19 cellular contexts compared by ENCODE assay signal in genomic region chr17:59223813-59224212, GRCh38. TPM values are rescaled to one million over a fixed set of nuclear protein-coding genes. Genes with fewer than 3 reads are reported as not detected.
DNase-seq lines count a peak whose midpoint lies in the region; ATAC-seq and TF ChIP-seq lines count a peak whose summit lies in the region.
"Had no signal": no experiment of that assay in that cellular context is flagged by ENCODE, and none has a peak within 500 bp of the region (broad histone marks: within the 10 kb centered on the region; RNA-seq: fewer than 3 reads in every experiment).

No MANE protein-coding gene starts in this region.

- TF ChIP-seq EP300 in neural cell (conservative IDR thresholded peaks at IDR 0.05; ENCODE audit: poor library complexity, severe bottlenecking), result no peak

- dilution Hi-C loops in IMR-90 (cut with HindIII; ENCODE audit: low sequenced_read_pairs, unreplicated experiment), result no loop called here

- H3K9me2 ChIP-seq in neural cell (ENCODE audit: insufficient read depth, low read length), result no peaks in the 10 kb centered on the region

- H3K4ac ChIP-seq in IMR-90 (ENCODE audit: low read depth, low read length), result no peak overlapping the region

- no peak overlapping the region for H2AFZ ChIP-seq in IMR-90 (replicated peaks; ENCODE audit: low read length, poor library complexity)
- no peak overlapping the region for H2AFZ ChIP-seq in neural cell (ENCODE audit: low read depth, low read length)

- intact Hi-C loops in IMR-90 (cut with micrococcal nuclease), result loop anchor here (5.0 kb wide), 1 partner anchor 218 kb away; no protein-coding TSS in a partner anchor

- no peak overlapping the region for H2BK20ac ChIP-seq in IMR-90 (ENCODE audit: low read depth, low read length)

- no peak overlapping the region for H2AK9ac ChIP-seq in IMR-90 (replicated peaks; ENCODE audit: low read depth, low read length, poor library complexity)

- H4K5ac ChIP-seq in IMR-90 (ENCODE audit: low read depth, low read length), result no peak overlapping the region

- peaks cover 2% of the 10 kb centered on the region for H3K36me3 Mint-ChIP-seq in osteocyte (ENCODE audit: unreplicated experiment)

- no peak overlapping the region for H4K91ac ChIP-seq in IMR-90 (ENCODE audit: insufficient read depth, low read depth, low read length)

- H2AK5ac ChIP-seq in IMR-90 (ENCODE audit: low read depth, low read length), result no peak overlapping the region

- H3K27me3 ChIP-seq in IMR-90 (ENCODE audit: control insufficient read depth, insufficient read depth, low read length) (no peaks in the 10 kb centered on the region), neural cell (ENCODE audit: insufficient read depth, low read depth, low read length) (no peaks in the 10 kb centered on the region)
- H3K27me3 ChIP-seq: BLaER1 treated with 17β-estradiol and CSF1 and Interleukin-3, amounts not matched to agents 10 nM and 100 nM had no signal

- no peaks in the 10 kb centered on the region for H3K9me1 ChIP-seq in IMR-90 (ENCODE audit: insufficient read depth, low read length)

- H3K9me3 Mint-ChIP-seq in osteocyte (ENCODE audit: unreplicated experiment), result no peaks in the 10 kb centered on the region
- H3K9me3 Mint-ChIP-seq: CD4-positive, alpha-beta T cell; CD8-positive, alpha-beta T cell had no signal

- H3F3A ChIP-seq in neural cell (ENCODE audit: insufficient read depth, low read length, poor library complexity, severe bottlenecking), result peaks cover 10% of the 10 kb centered on the region

- H3K4me1 Mint-ChIP-seq in osteocyte (ENCODE audit: unreplicated experiment), result peaks cover 10% of the 10 kb centered on the region

- H3K79me2 ChIP-seq in neural cell (replicated peaks; ENCODE audit: insufficient read depth, low read length), result peaks cover 40% of the 10 kb centered on the region

- no TSS peak for BruUV-seq in IMR-90 (replicated peaks; lab: Mats Ljungman, UMichigan)

- H3K23ac ChIP-seq in IMR-90 (ENCODE audit: low read depth, low read length), result no peak overlapping the region

- H3K9me3 ChIP-seq in IMR-90 (ENCODE audit: control insufficient read depth, insufficient read depth, low read length) (no peaks in the 10 kb centered on the region), neural cell (ENCODE audit: low read length) (no peaks in the 10 kb centered on the region)
- H3K9me3 ChIP-seq: A549; BLaER1 treated with 17β-estradiol and CSF1 and Interleukin-3, amounts not matched to agents 10 nM and 100 nM; Caco-2 had no signal

- no peaks in the 10 kb centered on the region for H3K79me1 ChIP-seq in IMR-90 (ENCODE audit: low read depth in 1 of 2, low read length in 2 of 2)

- POLR2A ChIA-PET in IMR-90 (lab: Charles Lee; ENCODE audit: unreplicated experiment), result no interaction called here

- H3K4me2 ChIP-seq in IMR-90 (ENCODE audit: low read depth, low read length) (no peak overlapping the region), neural cell (ENCODE audit: low read length) (no peak overlapping the region)
- H3K4me2 ChIP-seq: A549; BLaER1 treated with 17β-estradiol and CSF1 and Interleukin-3, amounts not matched to agents 10 nM and 100 nM had no signal

- no peak overlapping the region for H3K18ac ChIP-seq in IMR-90 (ENCODE audit: low read depth, low read length)

- no peak for TF ChIP-seq RAD21 in IMR-90 (IDR thresholded peaks at IDR 0.05; ENCODE audit: low read length)
- TF ChIP-seq RAD21 in neural cell (conservative IDR thresholded peaks at IDR 0.05), result no peak

- no peaks in the 10 kb centered on the region for H3K4me1 ChIP-seq in IMR-90 (ENCODE audit: control insufficient read depth, insufficient read depth, low read length)
- H3K4me1 ChIP-seq: Caco-2 had no signal

- CTCF ChIA-PET in IMR-90 (lab: Yijun Ruan, JAX), result interaction anchor here (0.6 kb wide), 1 partner anchor 17 kb away, joined by 3 read pairs; no protein-coding TSS in a partner anchor

- TF ChIP-seq CTCF in IMR-90 (conservative IDR thresholded peaks at IDR 0.05; ENCODE audit: low read depth, low read length) (no peak), neural cell (IDR thresholded peaks at IDR 0.05; ENCODE audit: poor library complexity, severe bottlenecking) (no peak), osteocyte (IDR thresholded peaks at IDR 0.05) (no peak)

- no peak overlapping the region for H2BK5ac ChIP-seq in IMR-90 (ENCODE audit: low read depth, low read length, poor library complexity, severe bottlenecking)

- H3K9ac ChIP-seq in IMR-90 (ENCODE audit: low read depth, low read length) (no peak overlapping the region), neural cell (ENCODE audit: low read length) (no peak overlapping the region)
- H3K9ac ChIP-seq: BLaER1 treated with 17β-estradiol and CSF1 and Interleukin-3, amounts not matched to agents 10 nM and 100 nM had no signal

- no peak for ATAC-seq in IMR-90 (ENCODE audit: low read depth)
- ATAC-seq: A549; CD8-positive, alpha-beta T cell had no signal

- H3K4me3 Mint-ChIP-seq in osteocyte (ENCODE audit: unreplicated experiment), result no peak overlapping the region
- H3K4me3 Mint-ChIP-seq: B cell; CD8-positive, alpha-beta T cell had no signal

- H3K27ac ChIP-seq in IMR-90 (ENCODE audit: insufficient read depth, low read length) (no peak overlapping the region), neural cell (ENCODE audit: low read length) (no peak overlapping the region)
- H3K27ac ChIP-seq: 22Rv1; A549; BLaER1 treated with 17β-estradiol and CSF1 and Interleukin-3, amounts not matched to agents 10 nM and 100 nM; C4-2B had no signal

- no peak overlapping the region for H2BK120ac ChIP-seq in IMR-90 (ENCODE audit: low read depth, low read length)

- H3K56ac ChIP-seq in IMR-90 (ENCODE audit: extremely low read depth, insufficient read depth, low read length), result no peak overlapping the region

- peak; percentile 40 for DNase-seq in NCI-H2171 treated with DMSO at 0.1 percent for 48 hours (lab: John Stamatoyannopoulos, UW)
- DNase-seq in NCI-H2171 (lab: John Stamatoyannopoulos, UW), result no peak
- DNase-seq in IMR-90, result no peak
- DNase-seq in osteocyte (ENCODE audit: extremely low spot score, unreplicated experiment), result peak; percentile 68
- no peak for DNase-seq in activated naive CD4-positive, alpha-beta T cell (lab: John Stamatoyannopoulos, UW)
- DNase-seq in activated CD4-positive, alpha-beta T cell treated with anti-CD3 and anti-CD28 coated beads, Interleukin-2, amount 50 U/mL, for 48 hours, result no peak
- DNase-seq: AML-193; Caco-2; Calu3; CD4-positive, alpha-beta T cell; CD8-positive, alpha-beta T cell; DMS79 treated with DMSO at 0.1 percent for 48 hours; GF-D8 had no signal

- in situ Hi-C loops in IMR-90 (cut with MboI; ENCODE audit: low sequenced_read_pairs), result no loop called here

- H4K20me1 ChIP-seq in IMR-90 (ENCODE audit: insufficient read depth, low read length), result no peaks in the 10 kb centered on the region
- no peaks in the 10 kb centered on the region for H4K20me1 ChIP-seq in neural cell (ENCODE audit: insufficient read depth)
- H4K20me1 ChIP-seq: BLaER1 treated with 17β-estradiol and CSF1 and Interleukin-3, amounts not matched to agents 10 nM and 100 nM had no signal

- H3K4me3 ChIP-seq in IMR-90 (ENCODE audit: insufficient read depth, low read depth, low read length) (no peak overlapping the region), neural cell (ENCODE audit: low read length) (peak overlapping the region; percentile 50)
- H3K4me3 ChIP-seq: A549; BLaER1 treated with 17β-estradiol and CSF1 and Interleukin-3, amounts not matched to agents 10 nM and 100 nM had no signal

- H3K36me3 ChIP-seq in IMR-90 (ENCODE audit: control insufficient read depth, insufficient read depth, low read length) (no peaks in the 10 kb centered on the region), neural cell (ENCODE audit: insufficient read depth, low read length) (no peaks in the 10 kb centered on the region)
- H3K36me3 ChIP-seq: BLaER1 treated with 17β-estradiol and CSF1 and Interleukin-3, amounts not matched to agents 10 nM and 100 nM had no signal

- no peaks in the 10 kb centered on the region for H3K27me3 Mint-ChIP-seq in osteocyte (ENCODE audit: unreplicated experiment)
- H3K27me3 Mint-ChIP-seq: B cell; CD4-positive, alpha-beta T cell had no signal

- no peak overlapping the region for H2BK15ac ChIP-seq in IMR-90 (ENCODE audit: low read depth, low read length)

- TF ChIP-seq POLR2A in IMR-90 (IDR thresholded peaks at IDR 0.05; ENCODE audit: low read depth, low read length), result no peak

- no peak overlapping the region for H3K14ac ChIP-seq in IMR-90 (replicated peaks; ENCODE audit: low read depth, low read length)

- no peak overlapping the region for H3K27ac Mint-ChIP-seq in osteocyte (ENCODE audit: unreplicated experiment)
- H3K27ac Mint-ChIP-seq: B cell; CD4-positive, alpha-beta T cell; CD8-positive, alpha-beta T cell had no signal

- H4K8ac ChIP-seq in IMR-90 (ENCODE audit: low read depth in 2 of 2, low read length in 2 of 2), result no peak overlapping the region

- WGBS in IMR-90 (ENCODE audit: extremely low coverage in 2 of 2, insufficient read length in 1 of 2), 2 experiments, result 100% methylated on average over 1 of the region's 7 CpGs; no CpG with 5 or more reads in 1 of the 2 experiments

TF ChIP-seq in IMR-90, 13 proteins besides CTCF, POLR2A, EP300 and RAD21:
- TF ChIP-seq SMC3 (IDR thresholded peaks at IDR 0.05; ENCODE audit: low read depth, low read length), result no peak
- TF ChIP-seq CEBPB (IDR thresholded peaks at IDR 0.05; ENCODE audit: low read depth, low read length), result peak; percentile 41; the same call in 1 of the 2 replicates

RNA-seq across cellular contexts. Expression of gene GDPD1, which starts 3.5 kb away (rescaled TPM):
- total RNA-seq in IMR-90 (2012; rRNA removed) (0.72 and 1.1 TPM in 2 replicates), osteocyte (3.0 and 3.3 TPM in 2 replicates)
- polyA plus RNA-seq in IMR-90 (2012; rRNA removed) (0.37 and 0.84 TPM in 2 replicates), neural cell (31.8 and 40.1 TPM in 2 replicates)
- polyA plus RNA-seq in IMR-90 (2012; cell fraction: cytosol; rRNA removed), result 0.23 and 0.27 TPM in 2 replicates
- polyA plus RNA-seq in IMR-90 (2012; cell fraction: nucleus; rRNA removed; ENCODE audit: low replicate concordance), result 0.23 and 1.0 TPM in 2 replicates
- polyA minus RNA-seq in neural cell, result 73.2 and 75.7 TPM in 2 replicates

RNA-seq across cellular contexts. Expression of gene SMG8, which starts 14.0 kb away (rescaled TPM):
- 17.5 and 21.7 TPM in 2 replicates for total RNA-seq in IMR-90 (2012; rRNA removed)
- 8.4 and 10.2 TPM in 2 replicates for polyA plus RNA-seq in IMR-90 (2012; rRNA removed)
- polyA plus RNA-seq in IMR-90 (2012; cell fraction: cytosol; rRNA removed), result 4.5 and 6.1 TPM in 2 replicates
- 2.0 and 4.9 TPM in 2 replicates for polyA plus RNA-seq in IMR-90 (2012; cell fraction: nucleus; rRNA removed; ENCODE audit: low replicate concordance)
- 16.5 and 24.0 TPM in 2 replicates for polyA plus RNA-seq in neural cell
- polyA minus RNA-seq in neural cell, result 44.3 and 55.5 TPM in 2 replicates
- 18.5 and 21.5 TPM in 2 replicates for total RNA-seq in osteocyte

Comparison
In these comparisons a context has a peak if more than half of its experiments do, and no peak if none do; other contexts are left out.
1. DNase-seq: peak in NCI-H2171 treated with DMSO at 0.1 percent for 48 hours (single experiment) and osteocyte (single experiment); none in NCI-H2171 (single experiment), IMR-90 (single experiment), activated naive CD4-positive, alpha-beta T cell (0 of 4) and activated CD4-positive, alpha-beta T cell treated with anti-CD3 and anti-CD28 coated beads, Interleukin-2, amount 50 U/mL, for 48 hours (0 of 2).